12 cellular contexts compared by ENCODE assay signal in genomic region chr1:35706846-35707245, GRCh38. TPM values are rescaled to one million over a fixed set of nuclear protein-coding genes. Genes with fewer than 3 reads are reported as not detected.
DNase-seq lines count a peak whose midpoint lies in the region; ATAC-seq, FAIRE-seq and TF ChIP-seq lines count a peak whose summit lies in the region.
"Had no signal": no experiment of that assay in that cellular context is flagged by ENCODE, and none has a peak within 500 bp of the region (broad histone marks: within the 10 kb centered on the region; RNA-seq: fewer than 3 reads in every experiment).

No MANE protein-coding gene starts in this region.

- no peak overlapping the region for H3K9ac ChIP-seq in HepG2 (ENCODE audit: insufficient read depth, low read depth, low read length)

- H3K4me3 ChIP-seq in HepG2 (replicated peaks in 1 of 3; ENCODE audit: insufficient read depth in 1 of 3, low read depth in 2 of 3, low read length in 3 of 3) (no peak overlapping the region), right lobe of liver (no peak overlapping the region), iPS-18c (ENCODE audit: insufficient read depth, low read depth, low read length) (peak overlapping the region; percentile 50), thymus (ENCODE audit: low read length) (no peak overlapping the region)

- no peak for ATAC-seq in HepG2
- ATAC-seq in right lobe of liver = no peak
- no peak for ATAC-seq in activated CD8-positive, alpha-beta T cell treated with anti-CD3 and anti-CD28 coated beads for 36 hours
- ATAC-seq in HG02840 (IDR thresholded peaks at IDR 0.05; ENCODE audit: low FRiP score, unreplicated experiment) = no peak
- no peak for ATAC-seq in GM18520 (IDR thresholded peaks at IDR 0.05; ENCODE audit: unreplicated experiment)
- ATAC-seq: HCT116 had no signal

- H3K4me1 ChIP-seq in HepG2 (ENCODE audit: insufficient read depth, low read length) = peaks cover 7% of the 10 kb centered on the region
- H3K4me1 ChIP-seq in right lobe of liver = no peaks in the 10 kb centered on the region
- H3K4me1 ChIP-seq in thymus (ENCODE audit: control insufficient read depth, insufficient read depth, low read length) = peaks cover 9% of the 10 kb centered on the region

- H3K36me3 ChIP-seq in HepG2 (replicated peaks in 1 of 2; ENCODE audit: control insufficient read depth in 1 of 2, insufficient read depth in 2 of 2, low read length in 2 of 2) = no peaks in the 10 kb centered on the region
- H3K36me3 ChIP-seq in right lobe of liver = no peaks in the 10 kb centered on the region
- H3K36me3 ChIP-seq in thymus (ENCODE audit: control insufficient read depth, insufficient read depth) = no peaks in the 10 kb centered on the region

- DNase-seq in HepG2 (ENCODE audit: low spot score) (no peak), right lobe of liver (no peak), DMS 273 treated with DMSO at 0.1 percent for 48 hours (lab: John Stamatoyannopoulos, UW) (no peak)
- no peak for DNase-seq in activated CD8-positive, alpha-beta T cell treated with anti-CD3 and anti-CD28 coated beads for 36 hours
- DNase-seq: GDM1, mesenchymal stem cell, NCI-H524 treated with DMSO at 0.1 percent for 48 hours had no signal

- H3K27ac Mint-ChIP-seq in activated CD8-positive, alpha-beta T cell treated with anti-CD3 and anti-CD28 coated beads for 36 hours = no peak overlapping the region

- H3K9me3 ChIP-seq in HepG2 (ENCODE audit: low read length) (no peaks in the 10 kb centered on the region), right lobe of liver (no peaks in the 10 kb centered on the region), iPS-18c (ENCODE audit: control insufficient read depth, insufficient read depth, low read length) (no peaks in the 10 kb centered on the region), thymus (ENCODE audit: control insufficient read depth) (no peaks in the 10 kb centered on the region)

- no peak for TF ChIP-seq POLR2A in HepG2 (IDR thresholded peaks at IDR 0.05; ENCODE audit: insufficient read depth in 1 of 2, low read depth in 2 of 2, low read length in 2 of 2)
- no peak for TF ChIP-seq POLR2A in right lobe of liver (IDR thresholded peaks at IDR 0.05)

- CTCF ChIA-PET in HepG2 (lab: Yijun Ruan, JAX; ENCODE audit: low intra/inter-chr PET ratio, low total read pairs) = no interaction called here
- CTCF ChIA-PET in activated CD8-positive, alpha-beta T cell treated with anti-CD3 and anti-CD28 coated beads for 36 hours (lab: Charles Lee) = interaction anchor here (1.1 to 7.9 kb wide), 3 partner anchors 9 to 142 kb away, joined by 3 to 54 read pairs (median 9); no protein-coding TSS in a partner anchor

- intact Hi-C loops in HepG2 (cut with micrococcal nuclease; ENCODE audit: unreplicated experiment) = loop anchor here (10.0 kb wide), 1 partner anchor 62 kb away; the partner anchor contains the start of gene PSMB2
- intact Hi-C loops in right lobe of liver (cut with DNase I) = no loop called here
- intact Hi-C loops in activated CD8-positive, alpha-beta T cell treated with anti-CD3 and anti-CD28 coated beads for 36 hours (cut with micrococcal nuclease) = no loop called here

- H4K20me1 ChIP-seq in HepG2 (ENCODE audit: insufficient read depth, low read length) = no peaks in the 10 kb centered on the region

- TF ChIP-seq RAD21 in HepG2 (CRISPR knock-in tag; IDR thresholded peaks at IDR 0.05) = no peak

- POLR2A ChIA-PET in HepG2 (lab: Yijun Ruan, JAX) = interaction anchor here (1.1 kb wide), 1 partner anchor 9 kb away, joined by 3 read pairs; no protein-coding TSS in a partner anchor
- POLR2A ChIA-PET in activated CD8-positive, alpha-beta T cell treated with anti-CD3 and anti-CD28 coated beads for 36 hours (lab: Charles Lee) = interaction anchor here (0.6 to 2.6 kb wide), 6 partner anchors 9 to 459 kb away, joined by 3 to 7 read pairs (median 4); partner anchors contain the start of genes C1orf216 and CLSPN

- H3K27me3 ChIP-seq in HepG2 (ENCODE audit: control insufficient read depth in 1 of 2, insufficient read depth in 2 of 2, low read length in 2 of 2) (peaks cover 2 to 48% of the 10 kb centered on the region in 2 experiments; a peak in 3 of 5 replicates), right lobe of liver (no peaks in the 10 kb centered on the region), thymus (ENCODE audit: control insufficient read depth, insufficient read depth) (peaks cover 6% of the 10 kb centered on the region)

- H2AFZ ChIP-seq in HepG2 (ENCODE audit: low read length) = no peak overlapping the region

- no peaks in the 10 kb centered on the region for H3K36me3 Mint-ChIP-seq in activated CD8-positive, alpha-beta T cell treated with anti-CD3 and anti-CD28 coated beads for 36 hours (ENCODE audit: low read depth)

- WGBS in HepG2 (ENCODE audit: low lambda C conversion rate) = 68% methylated on average over 13 of the region's 13 CpGs
- WGBS in right lobe of liver (ENCODE audit: insufficient coverage, low coverage, low lambda C conversion rate, missing lambda C conversion rate) = 73% methylated on average over 6 of the region's 13 CpGs
- 79% methylated on average over 13 of the region's 13 CpGs for WGBS in thymus

- no peak for TF ChIP-seq CTCF in HepG2 (CRISPR knock-in tag; IDR thresholded peaks at IDR 0.05)
- no peak for TF ChIP-seq CTCF in right lobe of liver (IDR thresholded peaks at IDR 0.05)
- no peak for TF ChIP-seq CTCF in activated CD8-positive, alpha-beta T cell treated with anti-CD3 and anti-CD28 coated beads for 36 hours (IDR thresholded peaks at IDR 0.05)

- H3K79me2 ChIP-seq in HepG2 (ENCODE audit: insufficient read depth, low read length) = no peaks in the 10 kb centered on the region

- peak overlapping the region; percentile 60 for H3K4me3 Mint-ChIP-seq in activated CD8-positive, alpha-beta T cell treated with anti-CD3 and anti-CD28 coated beads for 36 hours

- no peaks in the 10 kb centered on the region for H3K9me3 Mint-ChIP-seq in activated CD8-positive, alpha-beta T cell treated with anti-CD3 and anti-CD28 coated beads for 36 hours

- TF ChIP-seq EP300 in HepG2 (IDR thresholded peaks at IDR 0.05; ENCODE audit: low read depth in 2 of 2, low read length in 2 of 2) (no peak), HepG2 (CRISPR knock-in tag; IDR thresholded peaks at IDR 0.05; ENCODE audit: borderline replicate concordance) (no peak)

- BruUV-seq in HepG2 (replicated peaks; lab: Mats Ljungman, UMichigan) = no TSS peak

- H3K27ac ChIP-seq in HepG2 (ENCODE audit: extremely low read length, insufficient read depth, low read length) (no peak overlapping the region), right lobe of liver (no peak overlapping the region), thymus (ENCODE audit: low read depth) (peak overlapping the region; percentile 5)

- no peak for FAIRE-seq in HepG2 (lab: Jason Lieb, UNC)

- in situ Hi-C loops in HepG2 (cut with HindIII; ENCODE audit: extremely low pct_ligation_motif_present, low pct_unique_long_range_greater_than_20kb) = no loop called here

- H3K4me1 Mint-ChIP-seq in activated CD8-positive, alpha-beta T cell treated with anti-CD3 and anti-CD28 coated beads for 36 hours (ENCODE audit: low read depth) = peaks cover 16% of the 10 kb centered on the region

- peak overlapping the region; percentile 78 for H3K4me2 ChIP-seq in HepG2 (ENCODE audit: low read depth, low read length)

- H3K27me3 Mint-ChIP-seq in activated CD8-positive, alpha-beta T cell treated with anti-CD3 and anti-CD28 coated beads for 36 hours = peaks cover 38% of the 10 kb centered on the region

TF ChIP-seq in HepG2, 621 proteins besides CTCF, POLR2A, EP300 and RAD21:
- TF ChIP-seq SNAI1 (CRISPR knock-in tag; IDR thresholded peaks at IDR 0.05; ENCODE audit: borderline replicate concordance) (no peak), IRX3 (CRISPR knock-in tag; IDR thresholded peaks at IDR 0.05; ENCODE audit: borderline replicate concordance, low read depth) (no peak), KDM1A (CRISPR knock-in tag; IDR thresholded peaks at IDR 0.05) (no peak), ZNF484 (CRISPR knock-in tag; IDR thresholded peaks at IDR 0.05; ENCODE audit: borderline replicate concordance, low read depth) (no peak), MEIS1 (CRISPR knock-in tag; IDR thresholded peaks at IDR 0.05; ENCODE audit: borderline replicate concordance) (no peak), NR2F2 (IDR thresholded peaks at IDR 0.05; ENCODE audit: borderline replicate concordance, low read depth) (no peak), CHD4 (IDR thresholded peaks at IDR 0.05; ENCODE audit: borderline replicate concordance, low read length) (no peak)
TF ChIP-seq in HepG2: peak in this region for 0.

RNA-seq across cellular contexts. Expression of gene C1orf216, which starts 11.8 kb away (rescaled TPM):
- total RNA-seq in HepG2 (2016; rRNA removed; fragmentation: Illumina TruSeq; extraction: Trizol) = 1.1 TPM in 2 replicates
- 0.44 TPM in 1 of 2 replicates, not detected in the other for total RNA-seq in HepG2 (2016; cell fraction: cytosol; rRNA removed; fragmentation: Illumina TruSeq; extraction: Trizol; ENCODE audit: low read depth)
- total RNA-seq in HepG2 (2016; cell fraction: insoluble cytoplasmic fraction; rRNA removed; fragmentation: Illumina TruSeq; extraction: Trizol) = 0.80 and 0.98 TPM in 2 replicates
- total RNA-seq in HepG2 (2016; cell fraction: membrane; rRNA removed; fragmentation: Illumina TruSeq; extraction: Trizol) = 0.79 and 0.83 TPM in 2 replicates
- 1.1 and 1.4 TPM in 2 replicates for total RNA-seq in HepG2 (2016; cell fraction: nucleus; rRNA removed; fragmentation: Illumina TruSeq; extraction: Trizol)
- 0.37 and 0.48 TPM in 2 replicates for polyA plus RNA-seq in HepG2 (2011; rRNA removed)
- 0.14 and 0.17 TPM in 2 replicates for polyA plus RNA-seq in HepG2 (2011; cell fraction: cytosol; rRNA removed)
- polyA plus RNA-seq in HepG2 (2011; cell fraction: nucleus; rRNA removed) = 1.5 and 1.8 TPM in 2 replicates
- 0.35 and 0.40 TPM in 2 replicates for polyA plus RNA-seq in HepG2 (2012)
- polyA plus RNA-seq in HepG2 (2016; cell fraction: cytosol; fragmentation: Illumina TruSeq; extraction: Trizol; ENCODE audit: low read depth) = 0.09 and 0.19 TPM in 2 replicates
- polyA plus RNA-seq in HepG2 (2016; cell fraction: insoluble cytoplasmic fraction; fragmentation: Illumina TruSeq; extraction: Trizol; ENCODE audit: low read depth) = 0.72 and 0.88 TPM in 2 replicates
- 0.23 TPM in 2 replicates for polyA plus RNA-seq in HepG2 (2016; cell fraction: membrane; fragmentation: Illumina TruSeq; extraction: Trizol; ENCODE audit: low read depth)
- polyA plus RNA-seq in HepG2 (2016; cell fraction: nucleus; fragmentation: Illumina TruSeq; extraction: Trizol; ENCODE audit: insufficient read depth, low read depth) = 5.6 and 6.7 TPM in 2 replicates
- polyA minus RNA-seq in HepG2 (2011; rRNA and poly(A)+ RNA removed; ENCODE audit: low replicate concordance) = 0.32 and 19.3 TPM in 2 replicates
- polyA minus RNA-seq in HepG2 (2011; cell fraction: cytosol; rRNA and poly(A)+ RNA removed) = not detected in 2 replicates
- polyA minus RNA-seq in HepG2 (2011; cell fraction: nucleus; rRNA and poly(A)+ RNA removed) = 0.37 and 0.77 TPM in 2 replicates
- total RNA-seq in right lobe of liver = 1 to 10 TPM; 2.2 to 4.2 (median 3.6) TPM
- total RNA-seq in activated CD8-positive, alpha-beta T cell treated with anti-CD3 and anti-CD28 coated beads for 36 hours = 10 to 100 TPM; 10.4 to 11.0 TPM
- polyA plus RNA-seq in thymus = 4.7 TPM
